ENCODE assay signal across 23 cellular contexts in genomic region chr3:52099006-52099405, GRCh38. TPM values are rescaled to one million over a fixed set of nuclear protein-coding genes. Genes with fewer than 3 reads are reported as not detected.
DNase-seq lines count a peak whose midpoint lies in the region; ATAC-seq, FAIRE-seq and TF ChIP-seq lines count a peak whose summit lies in the region.
"Had no signal": no experiment of that assay in that cellular context is flagged by ENCODE, and none has a peak within 500 bp of the region (broad histone marks: within the 10 kb centered on the region; RNA-seq: fewer than 3 reads in every experiment).

No MANE protein-coding gene starts in this region.

- ATAC-seq in HepG2, result no peak
- ATAC-seq: sciatic nerve, T-helper 17 cell had no signal

- no peaks in the 10 kb centered on the region for H4K20me1 ChIP-seq in HepG2 (ENCODE audit: insufficient read depth, low read length)

- DNase-seq in CD14-positive monocyte (ENCODE audit: low spot score) (peak; percentile 13), MV-4-11 (lab: John Stamatoyannopoulos, UW) (peak; percentile 33), glomerular visceral epithelial cell (ENCODE audit: extremely low spot score) (peak; percentile 54), HepG2 (ENCODE audit: low spot score) (peak; percentile 38), AG20443 (ENCODE audit: low spot score) (no peak), GM19238 (ENCODE audit: insufficient read length, low spot score) (no peak), Peyer's patch (no peak), NCI-H2107 treated with DMSO at 0.1 percent for 48 hours (lab: John Stamatoyannopoulos, UW; ENCODE audit: unreplicated experiment) (no peak)
- DNase-seq: activated CD4-positive, CD25-positive, alpha-beta regulatory T cell; activated CD8-positive, alpha-beta memory T cell treated with anti-CD3 and anti-CD28 coated beads for 24 hours; erythroblast; glutamatergic neuron; H9; Kasumi-1; NCI-H1436; SIG-M5; stimulated activated CD4-positive, alpha-beta T cell treated with anti-CD3 and anti-CD28 coated beads, Interleukin-2, amount 100 ng/mL, for 24 hours; T-helper 17 cell had no signal

- H3K4me3 ChIP-seq in HepG2 (replicated peaks in 1 of 3; ENCODE audit: insufficient read depth in 1 of 3, low read depth in 2 of 3, low read length in 3 of 3), result no peak overlapping the region
- H3K4me3 ChIP-seq in Peyer's patch, result no peak overlapping the region

- no peak overlapping the region for H3K9ac ChIP-seq in HepG2 (ENCODE audit: insufficient read depth, low read depth, low read length)

- intact Hi-C loops in CD14-positive monocyte (cut with micrococcal nuclease) (no loop called here), HepG2 (cut with micrococcal nuclease; ENCODE audit: unreplicated experiment) (no loop called here)

- 65% methylated on average over 3 of the region's 3 CpGs for WGBS in HepG2 (ENCODE audit: low lambda C conversion rate)

- FAIRE-seq in HepG2 (lab: Jason Lieb, UNC), result no peak
- FAIRE-seq: GM19239 had no signal

- peaks cover 41 to 76% of the 10 kb centered on the region in 2 donors for H3K36me3 Mint-ChIP-seq in CD14-positive monocyte

- BruUV-seq in HepG2 (replicated peaks; lab: Mats Ljungman, UMichigan), result no TSS peak

- H3K9me3 Mint-ChIP-seq in CD14-positive monocyte, result peaks cover 0 to 15% (median 7%) of the 10 kb centered on the region in 7 donors

- no peak overlapping the region for H2AFZ ChIP-seq in HepG2 (ENCODE audit: low read length)

- H3K27me3 ChIP-seq in HepG2 (ENCODE audit: control insufficient read depth in 1 of 2, insufficient read depth in 2 of 2, low read length in 2 of 2) (no peaks in the 10 kb centered on the region), Peyer's patch (no peaks in the 10 kb centered on the region)
- H3K27me3 ChIP-seq: neutrophil had no signal

- TF ChIP-seq EP300 in HepG2 (IDR thresholded peaks at IDR 0.05; ENCODE audit: low read depth in 2 of 2, low read length in 2 of 2) (no peak), HepG2 (CRISPR knock-in tag; IDR thresholded peaks at IDR 0.05; ENCODE audit: borderline replicate concordance) (no peak)

- no peaks in the 10 kb centered on the region for H3K79me2 ChIP-seq in HepG2 (ENCODE audit: insufficient read depth, low read length)

- peaks cover 0 to 3% (median 0%) of the 10 kb centered on the region in 3 donors for H3K27me3 Mint-ChIP-seq in CD14-positive monocyte (ENCODE audit: low read depth in 3 of 3)
- H3K27me3 Mint-ChIP-seq: CD8-positive, alpha-beta memory T cell; T-helper 17 cell had no signal

- H3K9me3 ChIP-seq in HepG2 (ENCODE audit: low read length) (no peaks in the 10 kb centered on the region), Peyer's patch (no peaks in the 10 kb centered on the region)
- H3K9me3 ChIP-seq: neutrophil had no signal

- TF ChIP-seq POLR2A in HepG2 (IDR thresholded peaks at IDR 0.05; ENCODE audit: insufficient read depth in 1 of 2, low read depth in 2 of 2, low read length in 2 of 2) (no peak), Peyer's patch (IDR thresholded peaks at IDR 0.05) (no peak)

- in situ Hi-C loops in HepG2 (cut with HindIII; ENCODE audit: extremely low pct_ligation_motif_present, low pct_unique_long_range_greater_than_20kb), result no loop called here

- H3K27ac ChIP-seq in HepG2 (ENCODE audit: extremely low read length, insufficient read depth, low read length) (no peak overlapping the region), Peyer's patch (no peak overlapping the region)
- H3K27ac ChIP-seq: neutrophil had no signal

- no peak for TF ChIP-seq RAD21 in HepG2 (CRISPR knock-in tag; IDR thresholded peaks at IDR 0.05)

- peaks cover 0 to 33% of the 10 kb centered on the region in 2 experiments for H3K36me3 ChIP-seq in HepG2 (replicated peaks in 1 of 2; ENCODE audit: control insufficient read depth in 1 of 2, insufficient read depth in 2 of 2, low read length in 2 of 2)
- no peaks in the 10 kb centered on the region for H3K36me3 ChIP-seq in Peyer's patch

- no peak overlapping the region for H3K27ac Mint-ChIP-seq in CD14-positive monocyte
- H3K27ac Mint-ChIP-seq: activated T-helper 1 cell treated with anti-CD3 and anti-CD28 coated beads, Interleukin-12 subunit alpha, Interleukin-12 subunit beta, Interleukin-2, Interleukin-4 antibody, amounts not matched to agents 30 ng/mL and 10 ng/mL and 1 ng/mL, durations not matched to agents 14 hours and 24 hours and 36 hours; H9; T-helper 17 cell had no signal

- H3K4me3 Mint-ChIP-seq in CD14-positive monocyte, result no peak overlapping the region
- H3K4me3 Mint-ChIP-seq: activated T-helper 1 cell treated with anti-CD3 and anti-CD28 coated beads, Interleukin-12 subunit alpha, Interleukin-12 subunit beta, Interleukin-2, Interleukin-4 antibody, amounts not matched to agents 30 ng/mL and 10 ng/mL and 1 ng/mL, durations not matched to agents 14 hours and 24 hours and 36 hours; H9; T-helper 17 cell had no signal

- H3K4me1 Mint-ChIP-seq in CD14-positive monocyte, result peaks cover 2% of the 10 kb centered on the region
- H3K4me1 Mint-ChIP-seq: H9, T-helper 17 cell had no signal

- H3K4me2 ChIP-seq in HepG2 (ENCODE audit: low read depth, low read length), result no peak overlapping the region

- no peak for TF ChIP-seq CTCF in CD14-positive monocyte (IDR thresholded peaks at IDR 0.05)
- no peak for TF ChIP-seq CTCF in HepG2 (CRISPR knock-in tag; IDR thresholded peaks at IDR 0.05)
- TF ChIP-seq CTCF in Peyer's patch (IDR thresholded peaks at IDR 0.05), result no peak

- POLR2A ChIA-PET in HepG2 (lab: Yijun Ruan, JAX), result no interaction called here

- H3K4me1 ChIP-seq in HepG2 (ENCODE audit: insufficient read depth, low read length) (peaks cover 5% of the 10 kb centered on the region; the same call in 1 of the 2 replicates), Peyer's patch (no peaks in the 10 kb centered on the region)

- CTCF ChIA-PET in HepG2 (lab: Yijun Ruan, JAX; ENCODE audit: low intra/inter-chr PET ratio, low total read pairs), result no interaction called here

TF ChIP-seq in HepG2, 621 proteins besides CTCF, POLR2A, EP300 and RAD21 (continues in another document):
- no peak for TF ChIP-seq NR0B2 (CRISPR knock-in tag; IDR thresholded peaks at IDR 0.05)

RNA-seq across cellular contexts. Expression of gene DUSP7, which starts 42.6 kb away (rescaled TPM):
- polyA plus RNA-seq in CD14-positive monocyte (1 to 10 TPM; 2.8 to 3.9 TPM), HepG2 (2011; rRNA removed) (8.7 and 8.8 TPM in 2 replicates)
- total RNA-seq in HepG2 (2016; rRNA removed; fragmentation: Illumina TruSeq; extraction: Trizol) (6.6 and 7.3 TPM in 2 replicates), Peyer's patch (1 to 10 TPM; 3.3 to 7.1 (median 6.0) TPM)
- 4.7 and 5.1 TPM in 2 replicates for total RNA-seq in HepG2 (2016; cell fraction: cytosol; rRNA removed; fragmentation: Illumina TruSeq; extraction: Trizol; ENCODE audit: low read depth)
- 5.1 and 7.0 TPM in 2 replicates for total RNA-seq in HepG2 (2016; cell fraction: insoluble cytoplasmic fraction; rRNA removed; fragmentation: Illumina TruSeq; extraction: Trizol)
- 14.7 and 15.2 TPM in 2 replicates for total RNA-seq in HepG2 (2016; cell fraction: membrane; rRNA removed; fragmentation: Illumina TruSeq; extraction: Trizol)
- total RNA-seq in HepG2 (2016; cell fraction: nucleus; rRNA removed; fragmentation: Illumina TruSeq; extraction: Trizol), result 4.6 and 4.7 TPM in 2 replicates
- 8.3 and 10.5 TPM in 2 replicates for polyA plus RNA-seq in HepG2 (2011; cell fraction: cytosol; rRNA removed)
- 5.7 and 6.3 TPM in 2 replicates for polyA plus RNA-seq in HepG2 (2011; cell fraction: nucleus; rRNA removed)
- polyA plus RNA-seq in HepG2 (2012), result 2.9 and 3.4 TPM in 2 replicates
- 7.5 and 8.7 TPM in 2 replicates for polyA plus RNA-seq in HepG2 (2016; cell fraction: cytosol; fragmentation: Illumina TruSeq; extraction: Trizol; ENCODE audit: low read depth)
- polyA plus RNA-seq in HepG2 (2016; cell fraction: insoluble cytoplasmic fraction; fragmentation: Illumina TruSeq; extraction: Trizol; ENCODE audit: low read depth), result 9.3 and 11.6 TPM in 2 replicates
- polyA plus RNA-seq in HepG2 (2016; cell fraction: membrane; fragmentation: Illumina TruSeq; extraction: Trizol; ENCODE audit: low read depth), result 15.7 and 19.4 TPM in 2 replicates
- 7.9 and 8.3 TPM in 2 replicates for polyA plus RNA-seq in HepG2 (2016; cell fraction: nucleus; fragmentation: Illumina TruSeq; extraction: Trizol; ENCODE audit: insufficient read depth, low read depth)
- polyA minus RNA-seq in HepG2 (2011; rRNA and poly(A)+ RNA removed; ENCODE audit: low replicate concordance), result 31.6 and 87.2 TPM in 2 replicates
- polyA minus RNA-seq in HepG2 (2011; cell fraction: cytosol; rRNA and poly(A)+ RNA removed), result 8.1 and 9.1 TPM in 2 replicates
- 4.6 and 5.6 TPM in 2 replicates for polyA minus RNA-seq in HepG2 (2011; cell fraction: nucleus; rRNA and poly(A)+ RNA removed)

RNA-seq across cellular contexts. Expression of gene POC1A, which starts 55.2 kb away (rescaled TPM):
- polyA plus RNA-seq in CD14-positive monocyte (1 to 10 TPM; 1.2 to 2.0 TPM), HepG2 (2011; rRNA removed) (12.6 and 14.6 TPM in 2 replicates)
- total RNA-seq in HepG2 (2016; rRNA removed; fragmentation: Illumina TruSeq; extraction: Trizol) (20.0 and 22.5 TPM in 2 replicates), Peyer's patch (1 to 10 TPM; 3.4 to 9.3 (median 6.5) TPM)
- 13.9 and 15.5 TPM in 2 replicates for total RNA-seq in HepG2 (2016; cell fraction: cytosol; rRNA removed; fragmentation: Illumina TruSeq; extraction: Trizol; ENCODE audit: low read depth)
- total RNA-seq in HepG2 (2016; cell fraction: insoluble cytoplasmic fraction; rRNA removed; fragmentation: Illumina TruSeq; extraction: Trizol), result 20.6 and 21.0 TPM in 2 replicates
- total RNA-seq in HepG2 (2016; cell fraction: membrane; rRNA removed; fragmentation: Illumina TruSeq; extraction: Trizol), result 24.6 and 24.9 TPM in 2 replicates
- 11.2 and 11.3 TPM in 2 replicates for total RNA-seq in HepG2 (2016; cell fraction: nucleus; rRNA removed; fragmentation: Illumina TruSeq; extraction: Trizol)
- polyA plus RNA-seq in HepG2 (2011; cell fraction: cytosol; rRNA removed), result 9.9 and 16.4 TPM in 2 replicates
- 9.4 and 12.5 TPM in 2 replicates for polyA plus RNA-seq in HepG2 (2011; cell fraction: nucleus; rRNA removed)
- 5.8 and 9.6 TPM in 2 replicates for polyA plus RNA-seq in HepG2 (2012)
- 18.4 and 20.8 TPM in 2 replicates for polyA plus RNA-seq in HepG2 (2016; cell fraction: cytosol; fragmentation: Illumina TruSeq; extraction: Trizol; ENCODE audit: low read depth)
- polyA plus RNA-seq in HepG2 (2016; cell fraction: insoluble cytoplasmic fraction; fragmentation: Illumina TruSeq; extraction: Trizol; ENCODE audit: low read depth), result 22.6 and 26.9 TPM in 2 replicates
- polyA plus RNA-seq in HepG2 (2016; cell fraction: membrane; fragmentation: Illumina TruSeq; extraction: Trizol; ENCODE audit: low read depth), result 23.5 and 25.2 TPM in 2 replicates
- polyA plus RNA-seq in HepG2 (2016; cell fraction: nucleus; fragmentation: Illumina TruSeq; extraction: Trizol; ENCODE audit: insufficient read depth, low read depth), result 16.5 and 16.9 TPM in 2 replicates
- 35.8 and 64.7 TPM in 2 replicates for polyA minus RNA-seq in HepG2 (2011; rRNA and poly(A)+ RNA removed; ENCODE audit: low replicate concordance)
- 4.6 and 7.1 TPM in 2 replicates for polyA minus RNA-seq in HepG2 (2011; cell fraction: cytosol; rRNA and poly(A)+ RNA removed)
- 8.0 TPM in 2 replicates for polyA minus RNA-seq in HepG2 (2011; cell fraction: nucleus; rRNA and poly(A)+ RNA removed)

Comparison
In these comparisons a context has a peak if more than half of its experiments do, and no peak if none do; other contexts are left out.
1. DNase-seq: peak in CD14-positive monocyte (single experiment), MV-4-11 (single experiment), glomerular visceral epithelial cell (single experiment) and HepG2 (single experiment); none in AG20443 (single experiment), GM19238 (single experiment), Peyer's patch (0 of 3) and NCI-H2107 treated with DMSO at 0.1 percent for 48 hours (single experiment).